In the genomic region with DNA sequence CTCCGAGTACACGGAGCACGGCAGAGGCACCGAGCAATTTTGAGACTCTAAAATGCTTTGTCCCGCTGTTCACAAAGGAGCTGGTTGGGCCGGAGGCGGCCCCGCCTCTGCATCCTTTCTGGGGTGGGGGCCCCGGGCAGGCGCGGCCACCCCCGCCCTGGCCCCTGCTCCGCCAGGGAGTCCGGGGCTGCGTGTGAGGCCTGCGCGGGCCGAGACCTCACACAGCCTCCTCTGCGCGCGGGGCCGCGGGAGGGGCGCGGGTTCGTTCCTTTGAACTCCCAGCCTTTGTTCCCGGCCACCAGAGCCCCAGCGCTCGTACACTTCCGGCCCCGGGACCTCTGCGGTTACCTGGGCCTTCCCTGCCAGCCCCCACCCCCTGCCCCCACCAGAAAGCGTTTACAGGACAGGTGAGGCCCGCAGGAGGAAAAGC, we compare ENCODE assay signal across 1 cellular context.
A peak's percentile ranks its signal among the peaks of the same experiment; 100 is the strongest.
TF ChIP-seq lines count a peak whose summit lies in the region.

No MANE protein-coding gene starts in this region.

TF ChIP-seq in HepG2, 621 proteins besides CTCF, POLR2A, EP300 and RAD21 (continued from another document and continues in another):
- TF ChIP-seq, protein P1, sequence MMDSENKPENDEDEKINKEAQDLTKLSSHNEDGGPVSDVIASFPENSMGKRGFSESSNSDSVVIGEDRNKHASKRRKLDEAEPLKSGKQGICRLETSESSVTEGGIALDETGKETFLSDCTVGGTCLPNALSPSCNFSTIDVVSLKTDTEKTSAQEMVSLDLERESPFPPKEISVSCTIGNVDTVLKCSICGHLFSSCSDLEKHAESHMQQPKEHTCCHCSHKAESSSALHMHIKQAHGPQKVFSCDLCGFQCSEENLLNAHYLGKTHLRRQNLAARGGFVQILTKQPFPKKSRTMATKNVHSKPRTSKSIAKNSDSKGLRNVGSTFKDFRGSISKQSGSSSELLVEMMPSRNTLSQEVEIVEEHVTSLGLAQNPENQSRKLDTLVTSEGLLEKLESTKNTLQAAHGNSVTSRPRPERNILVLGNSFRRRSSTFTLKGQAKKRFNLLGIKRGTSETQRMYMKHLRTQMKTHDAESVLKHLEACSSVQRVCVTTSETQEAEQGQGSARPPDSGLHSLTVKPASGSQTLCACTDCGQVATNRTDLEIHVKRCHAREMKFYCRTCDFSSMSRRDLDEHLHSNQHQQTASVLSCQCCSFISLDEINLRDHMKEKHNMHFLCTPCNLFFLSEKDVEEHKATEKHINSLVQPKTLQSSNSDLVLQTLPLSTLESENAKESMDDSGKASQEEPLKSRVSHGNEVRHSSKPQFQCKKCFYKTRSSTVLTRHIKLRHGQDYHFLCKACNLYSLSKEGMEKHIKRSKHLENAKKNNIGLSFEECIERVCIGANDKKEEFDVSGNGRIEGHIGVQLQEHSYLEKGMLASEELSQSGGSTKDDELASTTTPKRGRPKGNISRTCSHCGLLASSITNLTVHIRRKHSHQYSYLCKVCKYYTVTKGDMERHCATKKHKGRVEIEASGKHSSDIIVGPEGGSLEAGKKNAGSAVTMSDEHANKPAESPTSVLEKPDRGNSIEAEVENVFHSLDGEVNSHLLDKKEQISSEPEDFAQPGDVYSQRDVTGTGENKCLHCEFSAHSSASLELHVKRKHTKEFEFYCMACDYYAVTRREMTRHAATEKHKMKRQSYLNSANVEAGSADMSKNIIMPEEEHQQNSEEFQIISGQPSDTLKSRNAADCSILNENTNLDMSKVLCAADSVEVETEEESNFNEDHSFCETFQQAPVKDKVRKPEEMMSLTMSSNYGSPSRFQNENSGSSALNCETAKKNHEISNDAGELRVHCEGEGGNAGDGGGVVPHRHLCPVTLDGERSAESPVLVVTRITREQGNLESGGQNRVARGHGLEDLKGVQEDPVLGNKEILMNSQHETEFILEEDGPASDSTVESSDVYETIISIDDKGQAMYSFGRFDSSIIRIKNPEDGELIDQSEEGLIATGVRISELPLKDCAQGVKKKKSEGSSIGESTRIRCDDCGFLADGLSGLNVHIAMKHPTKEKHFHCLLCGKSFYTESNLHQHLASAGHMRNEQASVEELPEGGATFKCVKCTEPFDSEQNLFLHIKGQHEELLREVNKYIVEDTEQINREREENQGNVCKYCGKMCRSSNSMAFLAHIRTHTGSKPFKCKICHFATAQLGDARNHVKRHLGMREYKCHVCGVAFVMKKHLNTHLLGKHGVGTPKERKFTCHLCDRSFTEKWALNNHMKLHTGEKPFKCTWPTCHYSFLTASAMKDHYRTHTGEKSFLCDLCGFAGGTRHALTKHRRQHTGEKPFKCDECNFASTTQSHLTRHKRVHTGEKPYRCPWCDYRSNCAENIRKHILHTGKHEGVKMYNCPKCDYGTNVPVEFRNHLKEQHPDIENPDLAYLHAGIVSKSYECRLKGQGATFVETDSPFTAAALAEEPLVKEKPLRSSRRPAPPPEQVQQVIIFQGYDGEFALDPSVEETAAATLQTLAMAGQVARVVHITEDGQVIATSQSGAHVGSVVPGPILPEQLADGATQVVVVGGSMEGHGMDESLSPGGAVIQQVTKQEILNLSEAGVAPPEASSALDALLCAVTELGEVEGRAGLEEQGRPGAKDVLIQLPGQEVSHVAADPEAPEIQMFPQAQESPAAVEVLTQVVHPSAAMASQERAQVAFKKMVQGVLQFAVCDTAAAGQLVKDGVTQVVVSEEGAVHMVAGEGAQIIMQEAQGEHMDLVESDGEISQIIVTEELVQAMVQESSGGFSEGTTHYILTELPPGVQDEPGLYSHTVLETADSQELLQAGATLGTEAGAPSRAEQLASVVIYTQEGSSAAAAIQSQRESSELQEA (CRISPR knock-in tag; IDR thresholded peaks at IDR 0.05; ENCODE audit: not compliant biosample characterization): no peak
- no peak for TF ChIP-seq ZNF780A (CRISPR knock-in tag; IDR thresholded peaks at IDR 0.05)
- TF ChIP-seq, protein P2, sequence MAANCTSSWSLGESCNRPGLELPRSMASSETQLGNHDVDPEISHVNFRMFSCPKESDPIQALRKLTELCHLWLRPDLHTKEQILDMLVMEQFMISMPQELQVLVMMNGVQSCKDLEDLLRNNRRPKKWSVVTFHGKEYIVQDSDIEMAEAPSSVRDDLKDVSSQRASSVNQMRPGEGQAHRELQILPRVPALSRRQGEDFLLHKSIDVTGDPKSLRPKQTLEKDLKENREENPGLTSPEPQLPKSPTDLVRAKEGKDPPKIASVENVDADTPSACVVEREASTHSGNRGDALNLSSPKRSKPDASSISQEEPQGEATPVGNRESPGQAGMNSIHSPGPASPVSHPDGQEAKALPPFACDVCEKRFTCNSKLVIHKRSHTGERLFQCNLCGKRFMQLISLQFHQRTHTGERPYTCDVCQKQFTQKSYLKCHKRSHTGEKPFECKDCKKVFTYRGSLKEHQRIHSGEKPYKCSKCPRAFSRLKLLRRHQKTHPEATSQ (CRISPR knock-in tag; IDR thresholded peaks at IDR 0.05; ENCODE audit: borderline replicate concordance): no peak
- TF ChIP-seq, protein P3, sequence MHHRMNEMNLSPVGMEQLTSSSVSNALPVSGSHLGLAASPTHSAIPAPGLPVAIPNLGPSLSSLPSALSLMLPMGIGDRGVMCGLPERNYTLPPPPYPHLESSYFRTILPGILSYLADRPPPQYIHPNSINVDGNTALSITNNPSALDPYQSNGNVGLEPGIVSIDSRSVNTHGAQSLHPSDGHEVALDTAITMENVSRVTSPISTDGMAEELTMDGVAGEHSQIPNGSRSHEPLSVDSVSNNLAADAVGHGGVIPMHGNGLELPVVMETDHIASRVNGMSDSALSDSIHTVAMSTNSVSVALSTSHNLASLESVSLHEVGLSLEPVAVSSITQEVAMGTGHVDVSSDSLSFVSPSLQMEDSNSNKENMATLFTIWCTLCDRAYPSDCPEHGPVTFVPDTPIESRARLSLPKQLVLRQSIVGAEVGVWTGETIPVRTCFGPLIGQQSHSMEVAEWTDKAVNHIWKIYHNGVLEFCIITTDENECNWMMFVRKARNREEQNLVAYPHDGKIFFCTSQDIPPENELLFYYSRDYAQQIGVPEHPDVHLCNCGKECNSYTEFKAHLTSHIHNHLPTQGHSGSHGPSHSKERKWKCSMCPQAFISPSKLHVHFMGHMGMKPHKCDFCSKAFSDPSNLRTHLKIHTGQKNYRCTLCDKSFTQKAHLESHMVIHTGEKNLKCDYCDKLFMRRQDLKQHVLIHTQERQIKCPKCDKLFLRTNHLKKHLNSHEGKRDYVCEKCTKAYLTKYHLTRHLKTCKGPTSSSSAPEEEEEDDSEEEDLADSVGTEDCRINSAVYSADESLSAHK (CRISPR knock-in tag; IDR thresholded peaks at IDR 0.05; ENCODE audit: borderline replicate concordance): no peak
- TF ChIP-seq RFXAP (CRISPR knock-in tag; IDR thresholded peaks at IDR 0.05; ENCODE audit: borderline replicate concordance): no peak
- TF ChIP-seq, protein P4, sequence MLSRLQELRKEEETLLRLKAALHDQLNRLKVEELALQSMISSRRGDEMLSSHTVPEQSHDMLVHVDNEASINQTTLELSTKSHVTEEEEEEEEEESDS (CRISPR knock-in tag; IDR thresholded peaks at IDR 0.05; ENCODE audit: borderline replicate concordance): no peak
- TF ChIP-seq ZNF816 (CRISPR knock-in tag; IDR thresholded peaks at IDR 0.05; ENCODE audit: borderline replicate concordance): no peak
- TF ChIP-seq, protein P5, sequence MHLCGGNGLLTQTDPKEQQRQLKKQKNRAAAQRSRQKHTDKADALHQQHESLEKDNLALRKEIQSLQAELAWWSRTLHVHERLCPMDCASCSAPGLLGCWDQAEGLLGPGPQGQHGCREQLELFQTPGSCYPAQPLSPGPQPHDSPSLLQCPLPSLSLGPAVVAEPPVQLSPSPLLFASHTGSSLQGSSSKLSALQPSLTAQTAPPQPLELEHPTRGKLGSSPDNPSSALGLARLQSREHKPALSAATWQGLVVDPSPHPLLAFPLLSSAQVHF (CRISPR knock-in tag; IDR thresholded peaks at IDR 0.05): no peak
- TF ChIP-seq ZNF589 (CRISPR knock-in tag; conservative IDR thresholded peaks at IDR 0.05): no peak
- TF ChIP-seq, protein P6, sequence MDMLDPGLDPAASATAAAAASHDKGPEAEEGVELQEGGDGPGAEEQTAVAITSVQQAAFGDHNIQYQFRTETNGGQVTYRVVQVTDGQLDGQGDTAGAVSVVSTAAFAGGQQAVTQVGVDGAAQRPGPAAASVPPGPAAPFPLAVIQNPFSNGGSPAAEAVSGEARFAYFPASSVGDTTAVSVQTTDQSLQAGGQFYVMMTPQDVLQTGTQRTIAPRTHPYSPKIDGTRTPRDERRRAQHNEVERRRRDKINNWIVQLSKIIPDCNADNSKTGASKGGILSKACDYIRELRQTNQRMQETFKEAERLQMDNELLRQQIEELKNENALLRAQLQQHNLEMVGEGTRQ (IDR thresholded peaks at IDR 0.05; ENCODE audit: low read depth, low read length): no peak
- TF ChIP-seq, protein P6 (CRISPR knock-in tag; IDR thresholded peaks at IDR 0.05; ENCODE audit: borderline replicate concordance): no peak
- peak; percentile 64 for TF ChIP-seq IRF2 (CRISPR knock-in tag; IDR thresholded peaks at IDR 0.05)
- no peak for TF ChIP-seq KDM1A (CRISPR knock-in tag; IDR thresholded peaks at IDR 0.05)
- TF ChIP-seq RBM22 (optimal IDR thresholded peaks at IDR 0.05; ENCODE audit: low read length): no peak
- TF ChIP-seq AGO1 (IDR thresholded peaks at IDR 0.05; ENCODE audit: low read depth, low read length, poor library complexity, severe bottlenecking): no peak
- TF ChIP-seq, protein P7, sequence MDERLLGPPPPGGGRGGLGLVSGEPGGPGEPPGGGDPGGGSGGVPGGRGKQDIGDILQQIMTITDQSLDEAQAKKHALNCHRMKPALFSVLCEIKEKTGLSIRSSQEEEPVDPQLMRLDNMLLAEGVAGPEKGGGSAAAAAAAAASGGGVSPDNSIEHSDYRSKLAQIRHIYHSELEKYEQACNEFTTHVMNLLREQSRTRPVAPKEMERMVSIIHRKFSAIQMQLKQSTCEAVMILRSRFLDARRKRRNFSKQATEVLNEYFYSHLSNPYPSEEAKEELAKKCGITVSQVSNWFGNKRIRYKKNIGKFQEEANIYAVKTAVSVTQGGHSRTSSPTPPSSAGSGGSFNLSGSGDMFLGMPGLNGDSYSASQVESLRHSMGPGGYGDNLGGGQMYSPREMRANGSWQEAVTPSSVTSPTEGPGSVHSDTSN (CRISPR knock-in tag; IDR thresholded peaks at IDR 0.05): no peak
- no peak for TF ChIP-seq MED8 (CRISPR knock-in tag; IDR thresholded peaks at IDR 0.05; ENCODE audit: insufficient replicate concordance)
- TF ChIP-seq KLF12 (CRISPR knock-in tag; IDR thresholded peaks at IDR 0.05; ENCODE audit: borderline replicate concordance): peak; percentile 61; the same call in 1 of the 2 replicates
- no peak for TF ChIP-seq PHF20 (CRISPR knock-in tag; IDR thresholded peaks at IDR 0.05)
- peak; percentile 61 for TF ChIP-seq NCOA2 (CRISPR knock-in tag; IDR thresholded peaks at IDR 0.05)
- no peak for TF ChIP-seq ZNF136 (CRISPR knock-in tag; IDR thresholded peaks at IDR 0.05; ENCODE audit: low read depth)
- TF ChIP-seq XRCC5 (optimal IDR thresholded peaks at IDR 0.05; ENCODE audit: low read length): no peak
- no peak for TF ChIP-seq BHLHE40 (IDR thresholded peaks at IDR 0.05; ENCODE audit: low read length)
- 0 out of 2 replicates have a peak, but pooled peaks have one; percentile 12 for TF ChIP-seq SIX4 (CRISPR knock-in tag; IDR thresholded peaks at IDR 0.05)
- TF ChIP-seq CEBPG (CRISPR knock-in tag; IDR thresholded peaks at IDR 0.05): no peak
- TF ChIP-seq, protein P8, sequence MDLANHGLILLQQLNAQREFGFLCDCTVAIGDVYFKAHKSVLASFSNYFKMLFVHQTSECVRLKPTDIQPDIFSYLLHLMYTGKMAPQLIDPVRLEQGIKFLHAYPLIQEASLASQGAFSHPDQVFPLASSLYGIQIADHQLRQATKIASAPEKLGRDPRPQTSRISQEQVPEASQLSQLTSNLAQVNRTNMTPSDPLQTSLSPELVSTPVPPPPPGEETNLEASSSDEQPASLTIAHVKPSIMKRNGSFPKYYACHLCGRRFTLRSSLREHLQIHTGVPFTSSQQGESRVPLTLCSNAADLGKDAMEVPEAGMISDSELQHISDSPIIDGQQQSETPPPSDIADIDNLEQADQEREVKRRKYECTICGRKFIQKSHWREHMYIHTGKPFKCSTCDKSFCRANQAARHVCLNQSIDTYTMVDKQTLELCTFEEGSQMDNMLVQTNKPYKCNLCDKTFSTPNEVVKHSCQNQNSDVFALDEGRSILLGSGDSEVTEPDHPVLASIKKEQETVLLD (CRISPR knock-in tag; IDR thresholded peaks at IDR 0.05; ENCODE audit: low read depth): peak; percentile 53; the same call in 1 of the 2 replicates
- TF ChIP-seq ZNF878 (CRISPR knock-in tag; IDR thresholded peaks at IDR 0.05): no peak
- TF ChIP-seq RAD51 (IDR thresholded peaks at IDR 0.05; ENCODE audit: borderline replicate concordance): no peak
- TF ChIP-seq, protein P9, sequence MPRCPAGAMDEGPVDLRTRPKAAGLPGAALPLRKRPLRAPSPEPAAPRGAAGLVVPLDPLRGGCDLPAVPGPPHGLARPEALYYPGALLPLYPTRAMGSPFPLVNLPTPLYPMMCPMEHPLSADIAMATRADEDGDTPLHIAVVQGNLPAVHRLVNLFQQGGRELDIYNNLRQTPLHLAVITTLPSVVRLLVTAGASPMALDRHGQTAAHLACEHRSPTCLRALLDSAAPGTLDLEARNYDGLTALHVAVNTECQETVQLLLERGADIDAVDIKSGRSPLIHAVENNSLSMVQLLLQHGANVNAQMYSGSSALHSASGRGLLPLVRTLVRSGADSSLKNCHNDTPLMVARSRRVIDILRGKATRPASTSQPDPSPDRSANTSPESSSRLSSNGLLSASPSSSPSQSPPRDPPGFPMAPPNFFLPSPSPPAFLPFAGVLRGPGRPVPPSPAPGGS (CRISPR knock-in tag; IDR thresholded peaks at IDR 0.05): no peak
- TF ChIP-seq PRPF4 (IDR thresholded peaks at IDR 0.05; ENCODE audit: low read depth, low read length, poor library complexity, severe bottlenecking): no peak
- TF ChIP-seq RBAK (CRISPR knock-in tag; IDR thresholded peaks at IDR 0.05): no peak
- TF ChIP-seq CAMTA2 (CRISPR knock-in tag; IDR thresholded peaks at IDR 0.05; ENCODE audit: borderline replicate concordance): no peak
- TF ChIP-seq ZNF891 (CRISPR knock-in tag; IDR thresholded peaks at IDR 0.05): no peak
- TF ChIP-seq EED (CRISPR knock-in tag; IDR thresholded peaks at IDR 0.05): no peak
